ENCODE assay signal across 8 cellular contexts in genomic region chr1:15741183-15741850, GRCh38. TPM values are rescaled to one million over a fixed set of nuclear protein-coding genes. Genes with fewer than 3 reads are reported as not detected.
DNase-seq lines count a peak whose midpoint lies in the region; ATAC-seq and TF ChIP-seq lines count a peak whose summit lies in the region.

No MANE protein-coding gene starts in this region.

- H3K4me1 ChIP-seq in rectal smooth muscle tissue (ENCODE audit: control insufficient read depth, insufficient read depth, low read length): no peaks in the 10 kb centered on the region

- no peak overlapping the region for H3K4me3 Mint-ChIP-seq in activated naive CD8-positive, alpha-beta T cell treated with anti-CD3 and anti-CD28 coated beads, Interleukin-2, amount 10 ng/mL, durations not matched to agents 7 days and 5 days

- no peaks in the 10 kb centered on the region for H3K9me2 ChIP-seq in SU-DHL-6 (replicated peaks; ENCODE audit: insufficient read depth, low read length)

- no peak overlapping the region for H3K27ac Mint-ChIP-seq in activated naive CD8-positive, alpha-beta T cell treated with anti-CD3 and anti-CD28 coated beads, Interleukin-2, amount 10 ng/mL, durations not matched to agents 7 days and 5 days

- no peaks in the 10 kb centered on the region for H3K36me3 ChIP-seq in SU-DHL-6 (ENCODE audit: low read length)
- no peaks in the 10 kb centered on the region for H3K36me3 ChIP-seq in rectal smooth muscle tissue (ENCODE audit: control insufficient read depth, insufficient read depth, low read length)

- peaks cover 5% of the 10 kb centered on the region for H3K4me1 Mint-ChIP-seq in activated naive CD8-positive, alpha-beta T cell treated with anti-CD3 and anti-CD28 coated beads, Interleukin-2, amount 10 ng/mL, durations not matched to agents 7 days and 5 days

- no peaks in the 10 kb centered on the region for H3F3A ChIP-seq in SU-DHL-6 (ENCODE audit: insufficient read depth)

- H3K9me3 ChIP-seq in SU-DHL-6 (ENCODE audit: insufficient read depth, low read length): no peaks in the 10 kb centered on the region

- H3K27ac ChIP-seq in SU-DHL-6 (ENCODE audit: low read depth, low read length) (no peak overlapping the region), rectal smooth muscle tissue (ENCODE audit: low read depth, low read length) (no peak overlapping the region)

- DNase-seq in ACHN (peak; percentile 69), NAMALWA (ENCODE audit: low spot score) (peak; percentile 74), left cardiac atrium (peak; percentile 80), amniotic stem cell (lab: John Stamatoyannopoulos, UW) (no peak)
- DNase-seq in activated naive CD8-positive, alpha-beta T cell treated with anti-CD3 and anti-CD28 coated beads, Interleukin-2, amount 10 ng/mL, durations not matched to agents 7 days and 5 days: peak; percentile 80

- no peak overlapping the region for H3K9ac ChIP-seq in SU-DHL-6 (ENCODE audit: low read length)
- no peak overlapping the region for H3K9ac ChIP-seq in rectal smooth muscle tissue (ENCODE audit: low read length)

- H3K79me2 ChIP-seq in SU-DHL-6 (ENCODE audit: insufficient read depth, low read length): no peaks in the 10 kb centered on the region

- ATAC-seq in GM18909 (IDR thresholded peaks at IDR 0.05; ENCODE audit: poor library complexity, unreplicated experiment) (peak; percentile 60), left cardiac atrium (peak; percentile 80 to 82)
- peak; percentile 85 for ATAC-seq in activated naive CD8-positive, alpha-beta T cell treated with anti-CD3 and anti-CD28 coated beads, Interleukin-2, amount 10 ng/mL, durations not matched to agents 7 days and 5 days (ENCODE audit: low read depth)

- no peaks in the 10 kb centered on the region for H3K9me3 Mint-ChIP-seq in activated naive CD8-positive, alpha-beta T cell treated with anti-CD3 and anti-CD28 coated beads, Interleukin-2, amount 10 ng/mL, durations not matched to agents 7 days and 5 days

- POLR2A ChIA-PET in activated naive CD8-positive, alpha-beta T cell treated with anti-CD3 and anti-CD28 coated beads, Interleukin-2, amount 10 ng/mL, durations not matched to agents 7 days and 5 days (lab: Charles Lee): interaction anchor here (0.7 to 0.9 kb wide), 2 partner anchors 87 to 148 kb away, joined by 3 read pairs; no protein-coding TSS in a partner anchor

- in situ Hi-C loops in ACHN (cut with HindIII; ENCODE audit: low pct_ligation_motif_present, low pct_unique_long_range_greater_than_20kb, low sequenced_read_pairs): no loop called here

- H3K27me3 ChIP-seq in SU-DHL-6 (ENCODE audit: low read length) (no peaks in the 10 kb centered on the region), rectal smooth muscle tissue (ENCODE audit: control insufficient read depth, insufficient read depth, low read length) (no peaks in the 10 kb centered on the region)

- H4K20me1 ChIP-seq in SU-DHL-6 (ENCODE audit: low read depth, low read length): no peaks in the 10 kb centered on the region

- no peak overlapping the region for H2AFZ ChIP-seq in SU-DHL-6 (ENCODE audit: low read depth, low read length, severe bottlenecking)

- no peaks in the 10 kb centered on the region for H3K36me3 Mint-ChIP-seq in activated naive CD8-positive, alpha-beta T cell treated with anti-CD3 and anti-CD28 coated beads, Interleukin-2, amount 10 ng/mL, durations not matched to agents 7 days and 5 days

- H3K4me2 ChIP-seq in SU-DHL-6 (ENCODE audit: low read depth, low read length, poor library complexity, severe bottlenecking): no peak overlapping the region

- TF ChIP-seq CTCF in SU-DHL-6 (IDR thresholded peaks at IDR 0.05; ENCODE audit: insufficient read depth, low read length, poor library complexity, severe bottlenecking): peak; percentile 88

- H3K27me3 Mint-ChIP-seq in activated naive CD8-positive, alpha-beta T cell treated with anti-CD3 and anti-CD28 coated beads, Interleukin-2, amount 10 ng/mL, durations not matched to agents 7 days and 5 days: no peaks in the 10 kb centered on the region

- H3K4me3 ChIP-seq in SU-DHL-6 (ENCODE audit: insufficient read depth, low read length, poor library complexity, severe bottlenecking): no peak overlapping the region
- H3K4me3 ChIP-seq in rectal smooth muscle tissue (ENCODE audit: low read length): peak overlapping the region; percentile 33

- intact Hi-C loops in left cardiac atrium (cut with DNase I): loop anchor here (2.0 to 10.0 kb wide), 2 partner anchors 147 kb away; no protein-coding TSS in a partner anchor

RNA-seq across cellular contexts. Expression of gene TMEM82, which starts 1.0 kb away (rescaled TPM):
- total RNA-seq in activated naive CD8-positive, alpha-beta T cell treated with anti-CD3 and anti-CD28 coated beads, Interleukin-2, amount 10 ng/mL, durations not matched to agents 7 days and 5 days: not detected
- total RNA-seq in left cardiac atrium: not detected

RNA-seq across cellular contexts. Expression of gene SLC25A34, which starts 5.3 kb away (rescaled TPM):
- total RNA-seq in activated naive CD8-positive, alpha-beta T cell treated with anti-CD3 and anti-CD28 coated beads, Interleukin-2, amount 10 ng/mL, durations not matched to agents 7 days and 5 days: 1 to 10 TPM; 1.6 to 2.7 TPM
- 1 to 10 TPM; 5.4 to 7.3 TPM for total RNA-seq in left cardiac atrium

RNA-seq across cellular contexts. Expression of gene FBLIM1, which starts 17.3 kb away (rescaled TPM):
- under 1 TPM in 1 of 2 experiments, not detected in 1; 0.26 TPM for total RNA-seq in activated naive CD8-positive, alpha-beta T cell treated with anti-CD3 and anti-CD28 coated beads, Interleukin-2, amount 10 ng/mL, durations not matched to agents 7 days and 5 days
- total RNA-seq in left cardiac atrium: 10 to 100 TPM; 75.1 to 82.8 TPM

RNA-seq across cellular contexts. Expression of gene PLEKHM2, which starts 57.2 kb away (rescaled TPM):
- 10 to 100 TPM; 47.7 to 56.6 TPM for total RNA-seq in activated naive CD8-positive, alpha-beta T cell treated with anti-CD3 and anti-CD28 coated beads, Interleukin-2, amount 10 ng/mL, durations not matched to agents 7 days and 5 days
- 10 to 100 TPM; 64.5 to 70.4 TPM for total RNA-seq in left cardiac atrium

Comparison
In these comparisons a context has a peak if more than half of its experiments do, and no peak if none do; other contexts are left out.
1. RNA of gene FBLIM1, which starts 17.3 kb away (total RNA-seq): 75.1 to 82.8 TPM in left cardiac atrium; 0.26 TPM in activated naive CD8-positive, alpha-beta T cell treated with anti-CD3 and anti-CD28 coated beads, Interleukin-2, amount 10 ng/mL, durations not matched to agents 7 days and 5 days; every median in the first group is over 10 times any median in the second.
2. Peak in every context shown above with its lines, with median percentiles within 50 percentile points of each other: ATAC-seq.